Comparison of ENCODE assay signal across 1 cellular context in genomic region chr7:134985894-134986362, GRCh38.
TF ChIP-seq lines count a peak whose summit lies in the region.

No MANE protein-coding gene starts in this region.

TF ChIP-seq in K562, 482 proteins besides CTCF, POLR2A, EP300 and RAD21 (continued from another document):
- TF ChIP-seq ATF3 (IDR thresholded peaks at IDR 0.05), result no peak
- no peak; the same call in 1 of the 2 replicates for TF ChIP-seq ATF3 (CRISPR knock-in tag; conservative IDR thresholded peaks at IDR 0.05)
- no peak for TF ChIP-seq NR2C1 (IDR thresholded peaks at IDR 0.05)
- TF ChIP-seq NR2C1 (tag; IDR thresholded peaks at IDR 0.05), result no peak
- TF ChIP-seq MECOM (CRISPR knock-in tag; IDR thresholded peaks at IDR 0.05), result peak; percentile 43; the same call in 1 of the 2 replicates
- TF ChIP-seq HDAC3 (IDR thresholded peaks at IDR 0.05; ENCODE audit: borderline replicate concordance, partially characterized antibody), result peak; percentile 7
- no peak for TF ChIP-seq PTTG1 (tag; IDR thresholded peaks at IDR 0.05; ENCODE audit: low read depth)
- TF ChIP-seq, protein P1, sequence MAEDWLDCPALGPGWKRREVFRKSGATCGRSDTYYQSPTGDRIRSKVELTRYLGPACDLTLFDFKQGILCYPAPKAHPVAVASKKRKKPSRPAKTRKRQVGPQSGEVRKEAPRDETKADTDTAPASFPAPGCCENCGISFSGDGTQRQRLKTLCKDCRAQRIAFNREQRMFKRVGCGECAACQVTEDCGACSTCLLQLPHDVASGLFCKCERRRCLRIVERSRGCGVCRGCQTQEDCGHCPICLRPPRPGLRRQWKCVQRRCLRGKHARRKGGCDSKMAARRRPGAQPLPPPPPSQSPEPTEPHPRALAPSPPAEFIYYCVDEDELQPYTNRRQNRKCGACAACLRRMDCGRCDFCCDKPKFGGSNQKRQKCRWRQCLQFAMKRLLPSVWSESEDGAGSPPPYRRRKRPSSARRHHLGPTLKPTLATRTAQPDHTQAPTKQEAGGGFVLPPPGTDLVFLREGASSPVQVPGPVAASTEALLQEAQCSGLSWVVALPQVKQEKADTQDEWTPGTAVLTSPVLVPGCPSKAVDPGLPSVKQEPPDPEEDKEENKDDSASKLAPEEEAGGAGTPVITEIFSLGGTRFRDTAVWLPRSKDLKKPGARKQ (CRISPR knock-in tag; IDR thresholded peaks at IDR 0.05), result 0 out of 2 replicates have a peak, but pooled peaks have one; percentile 47
- no peak for TF ChIP-seq HDAC8 (tag; IDR thresholded peaks at IDR 0.05)
- TF ChIP-seq C11orf30 (IDR thresholded peaks at IDR 0.05; ENCODE audit: low read depth), result no peak
- TF ChIP-seq, protein P2, sequence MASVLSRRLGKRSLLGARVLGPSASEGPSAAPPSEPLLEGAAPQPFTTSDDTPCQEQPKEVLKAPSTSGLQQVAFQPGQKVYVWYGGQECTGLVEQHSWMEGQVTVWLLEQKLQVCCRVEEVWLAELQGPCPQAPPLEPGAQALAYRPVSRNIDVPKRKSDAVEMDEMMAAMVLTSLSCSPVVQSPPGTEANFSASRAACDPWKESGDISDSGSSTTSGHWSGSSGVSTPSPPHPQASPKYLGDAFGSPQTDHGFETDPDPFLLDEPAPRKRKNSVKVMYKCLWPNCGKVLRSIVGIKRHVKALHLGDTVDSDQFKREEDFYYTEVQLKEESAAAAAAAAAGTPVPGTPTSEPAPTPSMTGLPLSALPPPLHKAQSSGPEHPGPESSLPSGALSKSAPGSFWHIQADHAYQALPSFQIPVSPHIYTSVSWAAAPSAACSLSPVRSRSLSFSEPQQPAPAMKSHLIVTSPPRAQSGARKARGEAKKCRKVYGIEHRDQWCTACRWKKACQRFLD (CRISPR knock-in tag; IDR thresholded peaks at IDR 0.05), result 0 out of 2 replicates have a peak, but pooled peaks have one; percentile 64
- TF ChIP-seq, protein P3, sequence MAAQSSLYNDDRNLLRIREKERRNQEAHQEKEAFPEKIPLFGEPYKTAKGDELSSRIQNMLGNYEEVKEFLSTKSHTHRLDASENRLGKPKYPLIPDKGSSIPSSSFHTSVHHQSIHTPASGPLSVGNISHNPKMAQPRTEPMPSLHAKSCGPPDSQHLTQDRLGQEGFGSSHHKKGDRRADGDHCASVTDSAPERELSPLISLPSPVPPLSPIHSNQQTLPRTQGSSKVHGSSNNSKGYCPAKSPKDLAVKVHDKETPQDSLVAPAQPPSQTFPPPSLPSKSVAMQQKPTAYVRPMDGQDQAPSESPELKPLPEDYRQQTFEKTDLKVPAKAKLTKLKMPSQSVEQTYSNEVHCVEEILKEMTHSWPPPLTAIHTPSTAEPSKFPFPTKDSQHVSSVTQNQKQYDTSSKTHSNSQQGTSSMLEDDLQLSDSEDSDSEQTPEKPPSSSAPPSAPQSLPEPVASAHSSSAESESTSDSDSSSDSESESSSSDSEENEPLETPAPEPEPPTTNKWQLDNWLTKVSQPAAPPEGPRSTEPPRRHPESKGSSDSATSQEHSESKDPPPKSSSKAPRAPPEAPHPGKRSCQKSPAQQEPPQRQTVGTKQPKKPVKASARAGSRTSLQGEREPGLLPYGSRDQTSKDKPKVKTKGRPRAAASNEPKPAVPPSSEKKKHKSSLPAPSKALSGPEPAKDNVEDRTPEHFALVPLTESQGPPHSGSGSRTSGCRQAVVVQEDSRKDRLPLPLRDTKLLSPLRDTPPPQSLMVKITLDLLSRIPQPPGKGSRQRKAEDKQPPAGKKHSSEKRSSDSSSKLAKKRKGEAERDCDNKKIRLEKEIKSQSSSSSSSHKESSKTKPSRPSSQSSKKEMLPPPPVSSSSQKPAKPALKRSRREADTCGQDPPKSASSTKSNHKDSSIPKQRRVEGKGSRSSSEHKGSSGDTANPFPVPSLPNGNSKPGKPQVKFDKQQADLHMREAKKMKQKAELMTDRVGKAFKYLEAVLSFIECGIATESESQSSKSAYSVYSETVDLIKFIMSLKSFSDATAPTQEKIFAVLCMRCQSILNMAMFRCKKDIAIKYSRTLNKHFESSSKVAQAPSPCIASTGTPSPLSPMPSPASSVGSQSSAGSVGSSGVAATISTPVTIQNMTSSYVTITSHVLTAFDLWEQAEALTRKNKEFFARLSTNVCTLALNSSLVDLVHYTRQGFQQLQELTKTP (IDR thresholded peaks at IDR 0.05; ENCODE audit: low read depth in 1 of 2, partially characterized antibody in 2 of 2), result peak in 1 of 2 experiments; percentile 72
- TF ChIP-seq ZBTB7A (IDR thresholded peaks at IDR 0.05; ENCODE audit: borderline replicate concordance, control insufficient read depth, low read depth, low read length), result 0 out of 2 replicates have a peak, but pooled peaks have one; percentile 16
- TF ChIP-seq RFX5 (IDR thresholded peaks at IDR 0.05; ENCODE audit: low read depth, low read length), result no peak
- TF ChIP-seq ARNT (IDR thresholded peaks at IDR 0.05), result 0 out of 4 replicates have a peak, but pooled peaks of 1 of the 2 experiments have one; percentile 18
- TF ChIP-seq ZKSCAN3 (CRISPR knock-in tag; IDR thresholded peaks at IDR 0.05), result no peak
- TF ChIP-seq THRAP3 (IDR thresholded peaks at IDR 0.05; ENCODE audit: borderline replicate concordance), result 0 out of 2 replicates have a peak, but pooled peaks have one; percentile 80
- no peak for TF ChIP-seq NR2C2 (CRISPR knock-in tag; IDR thresholded peaks at IDR 0.05)
- peak; percentile 55; the same call in 1 of the 2 replicates for TF ChIP-seq NR2C2 (tag; IDR thresholded peaks at IDR 0.05)
- 0 out of 2 replicates have a peak, but pooled peaks have one; percentile 3 for TF ChIP-seq STAT6 (CRISPR knock-in tag; IDR thresholded peaks at IDR 0.05)
- peak; percentile 14 for TF ChIP-seq PHF20 (IDR thresholded peaks at IDR 0.05; ENCODE audit: partially characterized antibody)
- peak; percentile 67; the same call in 1 of the 2 replicates for TF ChIP-seq GTF2E2 (tag; IDR thresholded peaks at IDR 0.05)
- TF ChIP-seq ARID2 (IDR thresholded peaks at IDR 0.05), result no peak
- 0 out of 2 replicates have a peak, but pooled peaks have one; percentile 7 for TF ChIP-seq ARID1B (IDR thresholded peaks at IDR 0.05)
- TF ChIP-seq, protein P4, sequence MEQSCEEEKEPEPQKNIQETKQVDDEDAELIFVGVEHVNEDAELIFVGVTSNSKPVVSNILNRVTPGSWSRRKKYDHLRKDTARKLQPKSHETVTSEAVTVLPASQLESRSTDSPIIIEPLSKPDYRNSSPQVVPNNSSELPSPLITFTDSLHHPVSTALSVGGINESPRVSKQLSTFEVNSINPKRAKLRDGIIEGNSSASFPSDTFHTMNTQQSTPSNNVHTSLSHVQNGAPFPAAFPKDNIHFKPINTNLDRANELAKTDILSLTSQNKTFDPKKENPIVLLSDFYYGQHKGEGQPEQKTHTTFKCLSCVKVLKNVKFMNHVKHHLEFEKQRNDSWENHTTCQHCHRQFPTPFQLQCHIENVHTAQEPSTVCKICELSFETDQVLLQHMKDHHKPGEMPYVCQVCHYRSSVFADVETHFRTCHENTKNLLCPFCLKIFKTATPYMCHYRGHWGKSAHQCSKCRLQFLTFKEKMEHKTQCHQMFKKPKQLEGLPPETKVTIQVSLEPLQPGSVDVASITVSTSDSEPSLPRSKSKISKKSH (CRISPR knock-in tag; IDR thresholded peaks at IDR 0.05), result 0 out of 2 replicates have a peak, but pooled peaks have one; percentile 8
TF ChIP-seq in K562: peak in this region for 15.
